10 cellular contexts compared by ENCODE assay signal in the genomic region with DNA sequence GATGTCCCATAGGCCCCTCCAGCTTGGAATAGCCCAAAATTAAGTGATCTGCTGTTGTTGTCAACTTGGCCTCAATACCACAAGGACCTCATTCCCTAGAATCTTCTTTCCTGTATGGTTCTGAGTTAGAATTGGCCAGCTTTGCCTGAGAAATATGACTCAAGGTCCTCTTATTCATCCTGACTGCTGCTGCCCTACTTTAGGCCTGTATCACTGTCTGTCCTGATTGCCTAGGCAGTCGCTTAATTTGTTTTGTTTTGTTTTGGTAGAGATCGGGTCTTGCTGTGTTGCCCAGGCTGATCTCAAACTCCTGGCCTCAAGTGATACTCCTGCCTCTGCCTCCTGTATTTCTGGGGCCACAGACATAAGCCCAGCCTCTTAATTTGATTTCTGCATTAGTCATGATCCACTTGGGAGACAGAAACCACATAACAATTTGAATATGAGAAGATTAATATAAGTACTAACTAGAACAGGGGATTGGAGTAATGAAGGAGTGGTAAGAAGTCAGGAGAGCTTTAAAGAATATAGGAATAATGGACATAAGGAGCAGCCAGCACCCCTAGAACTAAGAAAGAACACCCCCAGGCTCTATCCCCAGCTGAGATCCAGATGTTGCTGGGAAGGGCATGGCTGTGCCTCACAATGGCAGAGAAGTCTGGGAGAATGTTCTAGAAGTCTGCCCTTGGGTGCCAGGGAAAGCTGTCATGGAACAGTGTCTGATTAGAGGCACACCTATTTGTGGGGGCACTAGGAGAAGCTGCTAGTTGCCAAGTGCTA. TPM values are rescaled to one million over a fixed set of nuclear protein-coding genes. Genes with fewer than 3 reads are reported as not detected.
DNase-seq lines count a peak whose midpoint lies in the region; ATAC-seq and TF ChIP-seq lines count a peak whose summit lies in the region.
"Had no signal": no experiment of that assay in that cellular context is flagged by ENCODE, and none has a peak within 500 bp of the region (broad histone marks: within the 10 kb centered on the region; RNA-seq: fewer than 3 reads in every experiment).

No MANE protein-coding gene starts in this region.

- H3K79me1 ChIP-seq in neuronal stem cell (ENCODE audit: low read depth, low read length) = no peaks in the 10 kb centered on the region

- H3K27me3 ChIP-seq in neuronal stem cell (ENCODE audit: control insufficient read depth in 3 of 3, insufficient read depth in 3 of 3, low read depth in 1 of 3, low read length in 3 of 3) = no peaks in the 10 kb centered on the region
- H3K27me3 ChIP-seq: stomach had no signal

- no peak overlapping the region for H2BK120ac ChIP-seq in neuronal stem cell (ENCODE audit: low read depth, low read length)

- H3K9me3 ChIP-seq in neuronal stem cell (replicated peaks in 1 of 2; ENCODE audit: control insufficient read depth in 2 of 2, insufficient read depth in 1 of 2, low read depth in 1 of 2, low read length in 2 of 2) = peaks cover 0 to 1% of the 10 kb centered on the region in 2 donors
- H3K9me3 ChIP-seq: stomach had no signal

- no peak overlapping the region for H4K91ac ChIP-seq in neuronal stem cell (ENCODE audit: low read depth, low read length, poor library complexity)

- no peak overlapping the region for H3K9ac ChIP-seq in neuronal stem cell (ENCODE audit: low read depth, low read length, poor library complexity)

- in situ Hi-C loops in GM13977 (cut with MboI; ENCODE audit: low pct_unique_long_range_greater_than_20kb, low sequenced_read_pairs, unreplicated experiment) = loop anchor here (5.0 kb wide), 1 partner anchor 246 kb away; no protein-coding TSS in a partner anchor

- H3K4me1 Mint-ChIP-seq in activated naive CD8-positive, alpha-beta T cell treated with anti-CD3 and anti-CD28 coated beads, Interleukin-2, amount 10 ng/mL, durations not matched to agents 7 days and 5 days = peaks cover 16% of the 10 kb centered on the region

- no peaks in the 10 kb centered on the region for H3K9me3 Mint-ChIP-seq in activated naive CD8-positive, alpha-beta T cell treated with anti-CD3 and anti-CD28 coated beads, Interleukin-2, amount 10 ng/mL, durations not matched to agents 7 days and 5 days

- peaks cover 10% of the 10 kb centered on the region for H3K36me3 Mint-ChIP-seq in activated naive CD8-positive, alpha-beta T cell treated with anti-CD3 and anti-CD28 coated beads, Interleukin-2, amount 10 ng/mL, durations not matched to agents 7 days and 5 days

- no peak overlapping the region for H4K8ac ChIP-seq in neuronal stem cell (ENCODE audit: low read depth, low read length)

- H3K36me3 ChIP-seq in neuronal stem cell (replicated peaks in 1 of 2; ENCODE audit: control insufficient read depth in 2 of 2, insufficient read depth in 2 of 2, low read length in 2 of 2) = peaks cover 0 to 1% of the 10 kb centered on the region in 2 donors

- H2BK5ac ChIP-seq in neuronal stem cell (ENCODE audit: low read length) = no peak overlapping the region

- peaks cover 0 to 2% of the 10 kb centered on the region in 2 donors for H3K4me1 ChIP-seq in neuronal stem cell (ENCODE audit: control insufficient read depth in 2 of 2, insufficient read depth in 1 of 2, low read depth in 1 of 2, low read length in 2 of 2)

- no peak overlapping the region for H3K4me3 ChIP-seq in neuronal stem cell (ENCODE audit: low read length in 2 of 2)
- H3K4me3 ChIP-seq: stomach had no signal

- no peak overlapping the region for H2BK15ac ChIP-seq in neuronal stem cell (ENCODE audit: low read length)

- H3K4me3 Mint-ChIP-seq in activated naive CD8-positive, alpha-beta T cell treated with anti-CD3 and anti-CD28 coated beads, Interleukin-2, amount 10 ng/mL, durations not matched to agents 7 days and 5 days = no peak overlapping the region

- H3K18ac ChIP-seq in neuronal stem cell (ENCODE audit: low read length) = peak overlapping the region; percentile 0

- POLR2A ChIA-PET in activated naive CD8-positive, alpha-beta T cell treated with anti-CD3 and anti-CD28 coated beads, Interleukin-2, amount 10 ng/mL, durations not matched to agents 7 days and 5 days (lab: Charles Lee) = interaction anchor here (0.7 to 2.2 kb wide), 7 partner anchors 42 to 247 kb away, joined by 3 to 22 read pairs (median 6); partner anchors contain the start of genes ATP6V1G1 and TMEM268

- no peak overlapping the region for H3K27ac ChIP-seq in neuronal stem cell (replicated peaks; ENCODE audit: low read length)
- H3K27ac ChIP-seq: stomach had no signal

- peak overlapping the region; percentile 0 for H3K27ac Mint-ChIP-seq in activated naive CD8-positive, alpha-beta T cell treated with anti-CD3 and anti-CD28 coated beads, Interleukin-2, amount 10 ng/mL, durations not matched to agents 7 days and 5 days

- H3K27me3 Mint-ChIP-seq in activated naive CD8-positive, alpha-beta T cell treated with anti-CD3 and anti-CD28 coated beads, Interleukin-2, amount 10 ng/mL, durations not matched to agents 7 days and 5 days = no peaks in the 10 kb centered on the region

- TF ChIP-seq CTCF in GM13977 (IDR thresholded peaks at IDR 0.05; ENCODE audit: extremely low read depth, insufficient read depth, missing control alignments) = no peak

- H3K4ac ChIP-seq in neuronal stem cell (ENCODE audit: low read length) = no peak overlapping the region

- DNase-seq in activated naive CD8-positive, alpha-beta T cell treated with anti-CD3 and anti-CD28 coated beads, Interleukin-2, amount 10 ng/mL, durations not matched to agents 7 days and 5 days = no peak
- no peak for DNase-seq in neuronal stem cell (ENCODE audit: low spot score)
- DNase-seq in iPS-NIHi7 (ENCODE audit: extremely low spot score) = no peak
- no peak for DNase-seq in stimulated activated CD4-positive, alpha-beta T cell treated with anti-CD3 and anti-CD28 coated beads, Interleukin-4, amount 100 ng/mL, for 1 hour
- no peak for DNase-seq in GM13977 (ENCODE audit: low spot score)
- DNase-seq in MV-4-11 (lab: John Stamatoyannopoulos, UW) = no peak

- H2AFZ ChIP-seq in neuronal stem cell (ENCODE audit: low read length) = peak overlapping the region; percentile 36

- no peak overlapping the region for H2BK12ac ChIP-seq in neuronal stem cell (ENCODE audit: low read length)

- no CpG with 5 or more reads among the region's 2 CpGs for WGBS in neuronal stem cell (ENCODE audit: extremely low coverage in 2 of 2, insufficient read length in 2 of 2, insufficient replicate concordance in 1 of 2), 2 donors

- ATAC-seq in GM18867 (IDR thresholded peaks at IDR 0.05; ENCODE audit: unreplicated experiment) = peak; percentile 12
- ATAC-seq in HG03159 (IDR thresholded peaks at IDR 0.05; ENCODE audit: unreplicated experiment) = peak; percentile 17
- ATAC-seq in activated naive CD8-positive, alpha-beta T cell treated with anti-CD3 and anti-CD28 coated beads, Interleukin-2, amount 10 ng/mL, durations not matched to agents 7 days and 5 days (ENCODE audit: low read depth) = peak; percentile 16

- H2AK5ac ChIP-seq in neuronal stem cell (ENCODE audit: low read depth, low read length) = no peak overlapping the region

- H3K14ac ChIP-seq in neuronal stem cell (ENCODE audit: low read length) = no peak overlapping the region

- H3K4me2 ChIP-seq in neuronal stem cell (ENCODE audit: insufficient read depth, low read length, poor library complexity, severe bottlenecking) = no peak overlapping the region

- no peak overlapping the region for H3K23ac ChIP-seq in neuronal stem cell (ENCODE audit: low read depth, low read length, poor library complexity)

RNA-seq across cellular contexts. Expression of gene TEX53, which starts 4.6 kb away (rescaled TPM):
- not detected for total RNA-seq in activated naive CD8-positive, alpha-beta T cell treated with anti-CD3 and anti-CD28 coated beads, Interleukin-2, amount 10 ng/mL, durations not matched to agents 7 days and 5 days
- polyA plus RNA-seq in neuronal stem cell (2013, experiment 1 of 2) = not detected
- not detected for polyA plus RNA-seq in neuronal stem cell (2013, experiment 2 of 2)
- total RNA-seq: renal cortical epithelial cell, stomach had no signal
- polyA plus RNA-seq: stomach had no signal

RNA-seq across cellular contexts. Expression of gene TEX48, which starts 29.0 kb away (rescaled TPM):
- not detected for total RNA-seq in activated naive CD8-positive, alpha-beta T cell treated with anti-CD3 and anti-CD28 coated beads, Interleukin-2, amount 10 ng/mL, durations not matched to agents 7 days and 5 days
- polyA plus RNA-seq in neuronal stem cell (2013, experiment 1 of 2) = not detected
- not detected for polyA plus RNA-seq in neuronal stem cell (2013, experiment 2 of 2)
- total RNA-seq: renal cortical epithelial cell, stomach had no signal
- polyA plus RNA-seq: stomach had no signal

RNA-seq across cellular contexts. Expression of gene TMEM268, which starts 41.9 kb away (rescaled TPM):
- 10 to 100 TPM; 22.0 to 23.1 TPM for total RNA-seq in activated naive CD8-positive, alpha-beta T cell treated with anti-CD3 and anti-CD28 coated beads, Interleukin-2, amount 10 ng/mL, durations not matched to agents 7 days and 5 days
- polyA plus RNA-seq in neuronal stem cell (2013, experiment 1 of 2) = 0.49 TPM
- polyA plus RNA-seq in neuronal stem cell (2013, experiment 2 of 2) = 0.47 TPM
